19 cellular contexts compared by ENCODE assay signal in the genomic region with DNA sequence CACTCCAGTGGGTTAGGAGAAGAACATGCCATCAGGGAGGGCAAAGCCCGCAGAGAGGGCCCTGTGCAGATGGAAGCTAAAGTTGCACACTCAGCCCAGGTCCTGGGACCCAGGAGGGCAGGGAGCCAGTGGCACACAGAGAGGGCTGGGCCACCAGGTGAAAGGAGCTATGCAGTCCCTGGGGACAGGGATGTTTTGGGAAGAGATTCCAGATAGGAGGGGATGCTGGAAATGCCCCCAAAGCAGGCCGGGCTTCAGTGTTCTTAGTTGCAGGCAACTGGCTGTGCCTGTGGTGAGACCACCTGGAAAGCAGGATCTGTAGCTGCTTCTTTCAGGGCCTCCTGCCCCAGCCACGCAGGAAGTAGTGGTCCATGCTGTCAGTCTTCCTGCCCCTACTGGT. TPM values are rescaled to one million over a fixed set of nuclear protein-coding genes. Genes with fewer than 3 reads are reported as not detected.
DNase-seq lines count a peak whose midpoint lies in the region; TF ChIP-seq lines count a peak whose summit lies in the region.
"Had no signal": no experiment of that assay in that cellular context is flagged by ENCODE, and none has a peak within 500 bp of the region (broad histone marks: within the 10 kb centered on the region; RNA-seq: fewer than 3 reads in every experiment).

No MANE protein-coding gene starts in this region.

- H3K36me3 ChIP-seq in left ventricle myocardium inferior = no peaks in the 10 kb centered on the region
- H3K36me3 ChIP-seq in neuronal stem cell (replicated peaks in 1 of 2; ENCODE audit: control insufficient read depth in 2 of 2, insufficient read depth in 2 of 2, low read length in 2 of 2) = no peaks in the 10 kb centered on the region
- no peaks in the 10 kb centered on the region for H3K36me3 ChIP-seq in spleen
- H3K36me3 ChIP-seq in neural progenitor cell = no peaks in the 10 kb centered on the region
- H3K36me3 ChIP-seq: BLaER1 had no signal

- no peak overlapping the region for H2BK15ac ChIP-seq in neuronal stem cell (ENCODE audit: low read length)

- WGBS in neuronal stem cell (ENCODE audit: extremely low coverage in 2 of 2, insufficient read length in 2 of 2, insufficient replicate concordance in 1 of 2), 2 donors = no CpG with 5 or more reads among the region's 3 CpGs
- WGBS in spleen, 5 donors = 59 to 69% (median 63%) methylated on average over 1 to 3 of the region's 3 CpGs

- no peak overlapping the region for H2BK12ac ChIP-seq in neuronal stem cell (ENCODE audit: low read length)

- no peaks in the 10 kb centered on the region for H3K9me3 ChIP-seq in left ventricle myocardium inferior (replicated peaks)
- H3K9me3 ChIP-seq in neuronal stem cell (replicated peaks in 1 of 2; ENCODE audit: control insufficient read depth in 2 of 2, insufficient read depth in 1 of 2, low read depth in 1 of 2, low read length in 2 of 2) = no peaks in the 10 kb centered on the region
- H3K9me3 ChIP-seq in spleen = no peaks in the 10 kb centered on the region
- no peaks in the 10 kb centered on the region for H3K9me3 ChIP-seq in neural progenitor cell (ENCODE audit: low read depth)
- H3K9me3 ChIP-seq: BLaER1, Caco-2 had no signal

- peaks cover 15% of the 10 kb centered on the region for H3K27me3 ChIP-seq in left ventricle myocardium inferior (ENCODE audit: low read depth)
- peaks cover 0 to 42% (median 0%) of the 10 kb centered on the region in 3 experiments for H3K27me3 ChIP-seq in neuronal stem cell (ENCODE audit: control insufficient read depth in 3 of 3, insufficient read depth in 3 of 3, low read depth in 1 of 3, low read length in 3 of 3)
- no peaks in the 10 kb centered on the region for H3K27me3 ChIP-seq in spleen (replicated peaks in 1 of 7)
- H3K27me3 ChIP-seq in neural progenitor cell = no peaks in the 10 kb centered on the region
- H3K27me3 ChIP-seq: BLaER1 had no signal

- no peak overlapping the region for H2AFZ ChIP-seq in neuronal stem cell (ENCODE audit: low read length)
- H2AFZ ChIP-seq in neural progenitor cell (replicated peaks) = no peak overlapping the region
- H2AFZ ChIP-seq: GM23248 had no signal

- no peak for TF ChIP-seq CTCF in left ventricle myocardium inferior (IDR thresholded peaks at IDR 0.05; ENCODE audit: borderline replicate concordance)
- TF ChIP-seq CTCF in spleen (IDR thresholded peaks at IDR 0.05 in 8 of 11, conservative IDR thresholded peaks at IDR 0.05 in 3 of 11) = no peak
- TF ChIP-seq CTCF in neural progenitor cell (IDR thresholded peaks at IDR 0.05) = no peak

- no peaks in the 10 kb centered on the region for H3F3A ChIP-seq in neural progenitor cell (ENCODE audit: low read depth)

- peak overlapping the region; percentile 8 for H3K23ac ChIP-seq in neuronal stem cell (ENCODE audit: low read depth, low read length, poor library complexity)

- no peak overlapping the region for H4K91ac ChIP-seq in neuronal stem cell (ENCODE audit: low read depth, low read length, poor library complexity)

- DNase-seq in cardiac septum (ENCODE audit: low spot score) = peak; percentile 63
- no peak for DNase-seq in left ventricle myocardium inferior
- no peak for DNase-seq in neuronal stem cell (ENCODE audit: low spot score)
- peak; percentile 55 for DNase-seq in spleen
- no peak for DNase-seq in occipital lobe (lab: John Stamatoyannopoulos, UW)
- no peak for DNase-seq in neural progenitor cell (ENCODE audit: low spot score)
- DNase-seq: Caco-2; CD4-positive, CD25-positive, alpha-beta regulatory T cell; CD8-positive, alpha-beta T cell; DMS153; DND-41; GM23248; H9; HFFc6 had no signal

- no peak overlapping the region for H2BK120ac ChIP-seq in neuronal stem cell (ENCODE audit: low read depth, low read length)

- no peak overlapping the region for H2BK5ac ChIP-seq in neuronal stem cell (ENCODE audit: low read length)

- no peak overlapping the region for H3K4ac ChIP-seq in neuronal stem cell (ENCODE audit: low read length)

- H3K4me1 Mint-ChIP-seq in neural progenitor cell = no peaks in the 10 kb centered on the region
- H3K4me1 Mint-ChIP-seq: B cell; CD4-positive, CD25-positive, alpha-beta regulatory T cell had no signal

- H3K27ac Mint-ChIP-seq in neural progenitor cell = no peak overlapping the region
- H3K27ac Mint-ChIP-seq: B cell; CD8-positive, alpha-beta T cell; HFFc6 had no signal

- no peaks in the 10 kb centered on the region for H4K20me1 ChIP-seq in neural progenitor cell (ENCODE audit: low read depth)
- H4K20me1 ChIP-seq: BLaER1 had no signal

- no peaks in the 10 kb centered on the region for H3K36me3 Mint-ChIP-seq in neural progenitor cell
- H3K36me3 Mint-ChIP-seq: CD4-positive, CD25-positive, alpha-beta regulatory T cell; CD8-positive, alpha-beta T cell had no signal

- H3K4me3 ChIP-seq in left ventricle myocardium inferior (no peak overlapping the region), neuronal stem cell (ENCODE audit: low read length in 2 of 2) (no peak overlapping the region), spleen (no peak overlapping the region), neural progenitor cell (no peak overlapping the region)
- H3K4me3 ChIP-seq: BLaER1, GM23248 had no signal

- H3K27ac ChIP-seq in left ventricle myocardium inferior (replicated peaks) = no peak overlapping the region
- no peak overlapping the region for H3K27ac ChIP-seq in neuronal stem cell (replicated peaks; ENCODE audit: low read length)
- H3K27ac ChIP-seq in spleen = no peak overlapping the region
- no peak overlapping the region for H3K27ac ChIP-seq in neural progenitor cell
- H3K27ac ChIP-seq: 22Rv1, BLaER1, C4-2B, GM23248 had no signal

- peak overlapping the region; percentile 68 for H3K18ac ChIP-seq in neuronal stem cell (ENCODE audit: low read length)

- no peak overlapping the region for H2AK5ac ChIP-seq in neuronal stem cell (ENCODE audit: low read depth, low read length)

- intact Hi-C loops in cardiac septum (cut with DNase I) = no loop called here
- intact Hi-C loops in left ventricle myocardium inferior (cut with micrococcal nuclease) = no loop called here
- intact Hi-C loops in spleen (cut with DNase I; ENCODE audit: low total_unique reads) = no loop called here

- peaks cover 16% of the 10 kb centered on the region for H3K27me3 Mint-ChIP-seq in neural progenitor cell (ENCODE audit: insufficient read depth, low read depth)
- H3K27me3 Mint-ChIP-seq: CD4-positive, CD25-positive, alpha-beta regulatory T cell had no signal

- no peaks in the 10 kb centered on the region for H3K4me1 ChIP-seq in left ventricle myocardium inferior
- peaks cover 0 to 3% of the 10 kb centered on the region in 2 donors for H3K4me1 ChIP-seq in neuronal stem cell (ENCODE audit: control insufficient read depth in 2 of 2, insufficient read depth in 1 of 2, low read depth in 1 of 2, low read length in 2 of 2)
- no peaks in the 10 kb centered on the region for H3K4me1 ChIP-seq in spleen
- H3K4me1 ChIP-seq in neural progenitor cell = no peaks in the 10 kb centered on the region

- H3K4me2 ChIP-seq in neuronal stem cell (ENCODE audit: insufficient read depth, low read length, poor library complexity, severe bottlenecking) (no peak overlapping the region), neural progenitor cell (no peak overlapping the region)
- H3K4me2 ChIP-seq: BLaER1 had no signal

- no peaks in the 10 kb centered on the region for H3K79me2 ChIP-seq in neural progenitor cell (ENCODE audit: low read depth)

- no peak for TF ChIP-seq POLR2A in spleen (IDR thresholded peaks at IDR 0.05)

- no peaks in the 10 kb centered on the region for H3K9me3 Mint-ChIP-seq in neural progenitor cell
- H3K9me3 Mint-ChIP-seq: CD8-positive, alpha-beta T cell; H9; HFFc6 had no signal

- no peak overlapping the region for H3K9ac ChIP-seq in neuronal stem cell (ENCODE audit: low read depth, low read length, poor library complexity)
- H3K9ac ChIP-seq in neural progenitor cell = no peak overlapping the region
- H3K9ac ChIP-seq: BLaER1, GM23248 had no signal

- H3K4me3 Mint-ChIP-seq in neural progenitor cell = no peak overlapping the region
- H3K4me3 Mint-ChIP-seq: B cell; CD4-positive, CD25-positive, alpha-beta regulatory T cell; CD8-positive, alpha-beta T cell; H9; HFFc6 had no signal

- H3K14ac ChIP-seq in neuronal stem cell (ENCODE audit: low read length) = peak overlapping the region; percentile 3

- no peaks in the 10 kb centered on the region for H3K79me1 ChIP-seq in neuronal stem cell (ENCODE audit: low read depth, low read length)

- H4K8ac ChIP-seq in neuronal stem cell (ENCODE audit: low read depth, low read length) = no peak overlapping the region

RNA-seq across cellular contexts. Expression of a gene that starts 19.6 kb away (rescaled TPM):
- total RNA-seq in cardiac septum = 0.16 TPM
- not detected for total RNA-seq in left ventricle myocardium inferior
- polyA plus RNA-seq in neuronal stem cell (2013, experiment 1 of 2) = 0.13 TPM
- polyA plus RNA-seq in neuronal stem cell (2013, experiment 2 of 2) = 0.08 TPM
- 1 to 10 TPM in 2 of 7 donors, under 1 TPM in 5; 0.26 to 1.7 (median 0.55) TPM for total RNA-seq in spleen
- 1 to 10 TPM in 2 of 3 donors, under 1 TPM in 1; 0.62 to 2.0 (median 1.1) TPM for polyA plus RNA-seq in spleen
- total RNA-seq in occipital lobe = not detected
- total RNA-seq in neural progenitor cell (ENCODE audit: low replicate concordance) = 0.22 TPM in 1 of 2 replicates, not detected in the other
- total RNA-seq: GM23248, HFFc6 had no signal
- polyA plus RNA-seq: AG04450, GM23248 had no signal

Comparison
In these comparisons a context has a peak if more than half of its experiments do, and no peak if none do; other contexts are left out.
1. DNase-seq: peak in cardiac septum (single experiment) and spleen (single experiment); none in left ventricle myocardium inferior (single experiment), neuronal stem cell (single experiment), occipital lobe (single experiment) and neural progenitor cell (single experiment).